8 cellular contexts compared by ENCODE assay signal in the genomic region with DNA sequence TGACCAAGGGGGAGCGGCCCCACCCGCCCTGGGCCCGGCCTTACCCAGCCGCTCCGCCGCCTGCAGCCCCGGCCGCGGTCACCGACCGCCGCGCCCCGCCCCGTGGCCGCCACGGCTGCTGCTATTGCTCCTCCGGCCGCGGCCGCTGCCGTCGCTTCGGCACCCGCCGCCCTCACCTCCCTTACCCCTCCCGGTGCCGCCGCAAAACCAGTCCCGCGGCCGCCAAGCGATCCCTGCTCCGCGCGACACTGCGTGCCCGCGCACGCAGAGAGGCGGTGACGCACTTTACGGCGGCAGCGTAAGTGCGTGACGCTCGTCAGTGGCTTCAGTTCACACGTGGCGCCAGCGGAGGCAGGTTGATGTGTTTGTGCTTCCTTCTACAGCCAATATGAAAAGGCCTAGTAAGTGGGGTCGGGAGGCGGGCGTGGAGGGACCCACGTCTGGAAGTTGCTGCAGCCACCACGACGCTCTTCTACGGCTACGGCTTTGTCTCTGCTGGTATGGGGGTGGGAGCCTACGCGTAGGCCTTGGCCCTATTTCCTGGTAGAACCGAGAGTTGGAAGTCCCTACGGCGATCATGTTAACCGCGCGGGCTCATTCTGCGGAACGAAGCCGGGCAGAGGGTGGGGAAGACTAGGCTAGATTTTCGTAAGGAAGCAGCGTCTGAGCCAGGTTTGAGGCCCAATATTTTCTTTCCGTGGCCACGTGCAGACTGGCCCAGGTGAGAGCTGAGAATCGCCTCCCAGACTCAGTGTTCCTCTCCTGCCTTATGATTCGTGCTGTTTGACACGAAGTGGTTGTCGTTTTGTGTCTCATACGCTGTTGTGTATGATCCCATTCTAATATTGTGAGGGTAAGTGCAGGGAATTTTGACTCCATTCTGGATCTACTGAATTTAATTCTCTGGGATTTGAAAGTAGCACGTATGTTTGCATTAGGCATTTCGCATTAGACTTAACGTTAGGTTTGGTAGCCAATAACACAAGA. TPM values are rescaled to one million over a fixed set of nuclear protein-coding genes. Genes with fewer than 3 reads are reported as not detected.
DNase-seq lines count a peak whose midpoint lies in the region; ATAC-seq, FAIRE-seq and TF ChIP-seq lines count a peak whose summit lies in the region.

A gene with protein sequence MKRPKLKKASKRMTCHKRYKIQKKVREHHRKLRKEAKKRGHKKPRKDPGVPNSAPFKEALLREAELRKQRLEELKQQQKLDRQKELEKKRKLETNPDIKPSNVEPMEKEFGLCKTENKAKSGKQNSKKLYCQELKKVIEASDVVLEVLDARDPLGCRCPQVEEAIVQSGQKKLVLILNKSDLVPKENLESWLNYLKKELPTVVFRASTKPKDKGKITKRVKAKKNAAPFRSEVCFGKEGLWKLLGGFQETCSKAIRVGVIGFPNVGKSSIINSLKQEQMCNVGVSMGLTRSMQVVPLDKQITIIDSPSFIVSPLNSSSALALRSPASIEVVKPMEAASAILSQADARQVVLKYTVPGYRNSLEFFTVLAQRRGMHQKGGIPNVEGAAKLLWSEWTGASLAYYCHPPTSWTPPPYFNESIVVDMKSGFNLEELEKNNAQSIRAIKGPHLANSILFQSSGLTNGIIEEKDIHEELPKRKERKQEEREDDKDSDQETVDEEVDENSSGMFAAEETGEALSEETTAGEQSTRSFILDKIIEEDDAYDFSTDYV (plus strand): TSS at position 328 of the 987 bp plus-strand sequence. CDS start 61 bp downstream, at position 389.
A gene (minus strand): TSS at position 209 of the 987 bp plus-strand sequence.

- peak within 1 kb of the TSS; percentile 75 for H3K27ac ChIP-seq in SJCRH30
- H3K27ac ChIP-seq in neural cell (ENCODE audit: low read length), result peak within 1 kb of the TSS; percentile 93

- peaks cover 67% of the 10 kb centered on the region for H3K4me1 Mint-ChIP-seq in stimulated activated naive CD8-positive, alpha-beta T cell treated with anti-CD3 and anti-CD28 coated beads, Interleukin-15, amount 100 ng/mL, for 72 hours

- H3K79me2 ChIP-seq in neural cell (replicated peaks; ENCODE audit: insufficient read depth, low read length), result peaks cover 54% of the 10 kb centered on the region

- H3K9ac ChIP-seq in ES-I3 (ENCODE audit: low read depth, low read length) (peak within 1 kb of the TSS; percentile 90), neural cell (ENCODE audit: low read length) (peak within 1 kb of the TSS; percentile 92)

- DNase-seq in H54 (ENCODE audit: insufficient read length, low spot score) (peak; percentile 84), M059J (ENCODE audit: low read depth) (peak; percentile 90), SJCRH30 (peak; percentile 89 to 92), activated gamma-delta T cell treated with Interleukin-2 at 50 U/mL for 16 hours (peak; percentile 89), fibroblast of villous mesenchyme (ENCODE audit: low read depth) (peak; percentile 96)
- DNase-seq in stimulated activated naive CD8-positive, alpha-beta T cell treated with anti-CD3 and anti-CD28 coated beads, Interleukin-15, amount 100 ng/mL, for 72 hours, result peak; percentile 93 to 96

- TF ChIP-seq POLR2A in H54 (IDR thresholded peaks at IDR 0.05; ENCODE audit: low read depth, low read length), result peak; percentile 96

- H3K4me3 ChIP-seq in SJCRH30 (peak within 1 kb of the TSS; percentile 88), fibroblast of villous mesenchyme (ENCODE audit: low read depth, low read length) (peak within 1 kb of the TSS; percentile 93), neural cell (ENCODE audit: low read length) (peak within 1 kb of the TSS; percentile 83)

- peak within 1 kb of the TSS; percentile 65 for H2AFZ ChIP-seq in neural cell (ENCODE audit: low read depth, low read length)

- H3K9me3 ChIP-seq in ES-I3 (ENCODE audit: control insufficient read depth, insufficient read depth, low read length) (no peaks in the 10 kb centered on the region), SJCRH30 (replicated peaks) (no peaks in the 10 kb centered on the region), neural cell (ENCODE audit: low read length) (no peaks in the 10 kb centered on the region)

- no peaks in the 10 kb centered on the region for H3K9me3 Mint-ChIP-seq in stimulated activated naive CD8-positive, alpha-beta T cell treated with anti-CD3 and anti-CD28 coated beads, Interleukin-15, amount 100 ng/mL, for 72 hours

- TF ChIP-seq CTCF in fibroblast of villous mesenchyme (IDR thresholded peaks at IDR 0.05; ENCODE audit: insufficient read depth, low read depth, low read length), result no peak
- TF ChIP-seq CTCF in neural cell (IDR thresholded peaks at IDR 0.05; ENCODE audit: poor library complexity, severe bottlenecking), result peak; percentile 33

- peak within 1 kb of the TSS; percentile 97 for H3K4me2 ChIP-seq in neural cell (ENCODE audit: low read length)

- H3K36me3 ChIP-seq in ES-I3 (ENCODE audit: insufficient read depth, low read length) (peaks cover 36% of the 10 kb centered on the region), SJCRH30 (peaks cover 52% of the 10 kb centered on the region), neural cell (ENCODE audit: insufficient read depth, low read length) (peaks cover 4% of the 10 kb centered on the region)

- ATAC-seq in stimulated activated naive CD8-positive, alpha-beta T cell treated with anti-CD3 and anti-CD28 coated beads, Interleukin-15, amount 100 ng/mL, for 72 hours, result peak; percentile 84

- peak; percentile 71 for TF ChIP-seq EP300 in neural cell (conservative IDR thresholded peaks at IDR 0.05; ENCODE audit: poor library complexity, severe bottlenecking)

- H3K9me2 ChIP-seq in neural cell (ENCODE audit: insufficient read depth, low read length), result no peaks in the 10 kb centered on the region

- no peaks in the 10 kb centered on the region for H3K27me3 ChIP-seq in SJCRH30
- H3K27me3 ChIP-seq in neural cell (ENCODE audit: insufficient read depth, low read depth, low read length), result no peaks in the 10 kb centered on the region

- H3K4me1 ChIP-seq in ES-I3 (ENCODE audit: insufficient read depth, low read length) (peaks cover 14% of the 10 kb centered on the region), SJCRH30 (peaks cover 5% of the 10 kb centered on the region; the same call in 1 of the 2 replicates)

- FAIRE-seq in H54 (lab: Jason Lieb, UNC), result peak; percentile 71

- no peaks in the 10 kb centered on the region for H4K20me1 ChIP-seq in neural cell (ENCODE audit: insufficient read depth)

- peak; percentile 10 for TF ChIP-seq RAD21 in neural cell (conservative IDR thresholded peaks at IDR 0.05)

- no peaks in the 10 kb centered on the region for H3F3A ChIP-seq in neural cell (ENCODE audit: insufficient read depth, low read length, poor library complexity, severe bottlenecking)

- H3K4me3 Mint-ChIP-seq in stimulated activated naive CD8-positive, alpha-beta T cell treated with anti-CD3 and anti-CD28 coated beads, Interleukin-15, amount 100 ng/mL, for 72 hours, result peak within 1 kb of the TSS; percentile 93 to 98

- peak within 1 kb of the TSS; percentile 96 to 99 for H3K27ac Mint-ChIP-seq in stimulated activated naive CD8-positive, alpha-beta T cell treated with anti-CD3 and anti-CD28 coated beads, Interleukin-15, amount 100 ng/mL, for 72 hours

- no peaks in the 10 kb centered on the region for H3K27me3 Mint-ChIP-seq in stimulated activated naive CD8-positive, alpha-beta T cell treated with anti-CD3 and anti-CD28 coated beads, Interleukin-15, amount 100 ng/mL, for 72 hours

TF ChIP-seq in neural cell, 6 proteins besides CTCF, POLR2A, EP300 and RAD21:
- TF ChIP-seq MXI1 (conservative IDR thresholded peaks at IDR 0.05; ENCODE audit: poor library complexity, severe bottlenecking) (peak; percentile 100), TAF1 (IDR thresholded peaks at IDR 0.05; ENCODE audit: low read depth) (peak; percentile 90), EZH2 (IDR thresholded peaks at IDR 0.05; ENCODE audit: borderline replicate concordance, insufficient read depth, low read length, poor library complexity, severe bottlenecking) (no peak), POLR2AphosphoS5 (IDR thresholded peaks at IDR 0.05) (peak; percentile 95), SMC3 (conservative IDR thresholded peaks at IDR 0.05; ENCODE audit: poor library complexity) (peak; percentile 10)
- TF ChIP-seq, protein P1, sequence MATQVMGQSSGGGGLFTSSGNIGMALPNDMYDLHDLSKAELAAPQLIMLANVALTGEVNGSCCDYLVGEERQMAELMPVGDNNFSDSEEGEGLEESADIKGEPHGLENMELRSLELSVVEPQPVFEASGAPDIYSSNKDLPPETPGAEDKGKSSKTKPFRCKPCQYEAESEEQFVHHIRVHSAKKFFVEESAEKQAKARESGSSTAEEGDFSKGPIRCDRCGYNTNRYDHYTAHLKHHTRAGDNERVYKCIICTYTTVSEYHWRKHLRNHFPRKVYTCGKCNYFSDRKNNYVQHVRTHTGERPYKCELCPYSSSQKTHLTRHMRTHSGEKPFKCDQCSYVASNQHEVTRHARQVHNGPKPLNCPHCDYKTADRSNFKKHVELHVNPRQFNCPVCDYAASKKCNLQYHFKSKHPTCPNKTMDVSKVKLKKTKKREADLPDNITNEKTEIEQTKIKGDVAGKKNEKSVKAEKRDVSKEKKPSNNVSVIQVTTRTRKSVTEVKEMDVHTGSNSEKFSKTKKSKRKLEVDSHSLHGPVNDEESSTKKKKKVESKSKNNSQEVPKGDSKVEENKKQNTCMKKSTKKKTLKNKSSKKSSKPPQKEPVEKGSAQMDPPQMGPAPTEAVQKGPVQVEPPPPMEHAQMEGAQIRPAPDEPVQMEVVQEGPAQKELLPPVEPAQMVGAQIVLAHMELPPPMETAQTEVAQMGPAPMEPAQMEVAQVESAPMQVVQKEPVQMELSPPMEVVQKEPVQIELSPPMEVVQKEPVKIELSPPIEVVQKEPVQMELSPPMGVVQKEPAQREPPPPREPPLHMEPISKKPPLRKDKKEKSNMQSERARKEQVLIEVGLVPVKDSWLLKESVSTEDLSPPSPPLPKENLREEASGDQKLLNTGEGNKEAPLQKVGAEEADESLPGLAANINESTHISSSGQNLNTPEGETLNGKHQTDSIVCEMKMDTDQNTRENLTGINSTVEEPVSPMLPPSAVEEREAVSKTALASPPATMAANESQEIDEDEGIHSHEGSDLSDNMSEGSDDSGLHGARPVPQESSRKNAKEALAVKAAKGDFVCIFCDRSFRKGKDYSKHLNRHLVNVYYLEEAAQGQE (IDR thresholded peaks at IDR 0.05; ENCODE audit: borderline replicate concordance), result peak; percentile 65

RNA-seq across cellular contexts. Expression of the first gene that starts in this region (rescaled TPM):
- 85.4 and 114 TPM in 2 replicates for total RNA-seq in M059J (2014; rRNA removed; shearing (Covaris generic))
- 141 and 171 TPM in 2 replicates for total RNA-seq in SJCRH30 (2014; rRNA removed; shearing (Covaris generic))
- 114 and 130 TPM in 2 replicates for total RNA-seq in fibroblast of villous mesenchyme
- 133 and 151 TPM in 2 replicates for polyA plus RNA-seq in neural cell
- 88.6 and 93.4 TPM in 2 replicates for polyA minus RNA-seq in neural cell

RNA-seq across cellular contexts. Expression of the second gene that starts in this region (rescaled TPM):
- 16.6 and 24.5 TPM in 2 replicates for total RNA-seq in M059J (2014; rRNA removed; shearing (Covaris generic))
- total RNA-seq in SJCRH30 (2014; rRNA removed; shearing (Covaris generic)), result 60.0 and 64.2 TPM in 2 replicates
- total RNA-seq in fibroblast of villous mesenchyme, result 74.3 and 87.6 TPM in 2 replicates
- 64.4 and 66.6 TPM in 2 replicates for polyA plus RNA-seq in neural cell
- 248 and 289 TPM in 2 replicates for polyA minus RNA-seq in neural cell

Comparison
In these comparisons a context has a peak if more than half of its experiments do, and no peak if none do; other contexts are left out.
1. Peak in every context shown above with its lines: DNase-seq, ATAC-seq, H3K4me3 ChIP-seq and H3K27ac ChIP-seq.